ENCODE assay signal across 1 cellular context in genomic region chr13:44191504-44192171, GRCh38.
TF ChIP-seq lines count a peak whose summit lies in the region.

No MANE protein-coding gene starts in this region.

TF ChIP-seq in HepG2, 621 proteins besides CTCF, POLR2A, EP300 and RAD21 (continued from another document and continues in another):
- TF ChIP-seq PRDM15 (CRISPR knock-in tag; IDR thresholded peaks at IDR 0.05) (no peak), ZMYM4 (CRISPR knock-in tag; IDR thresholded peaks at IDR 0.05) (peak; percentile 54; the same call in 1 of the 2 replicates), YEATS2 (CRISPR knock-in tag; IDR thresholded peaks at IDR 0.05; ENCODE audit: borderline replicate concordance) (peak; percentile 76; the same call in 1 of the 2 replicates), ARID3A (IDR thresholded peaks at IDR 0.05; ENCODE audit: low read depth, low read length) (0 out of 2 replicates have a peak, but pooled peaks have one; percentile 20), HDAC1 (CRISPR knock-in tag; IDR thresholded peaks at IDR 0.05) (0 out of 2 replicates have a peak, but pooled peaks have one; percentile 20), SMC3 (IDR thresholded peaks at IDR 0.05; ENCODE audit: low read length) (peak; percentile 92), STAG1 (CRISPR knock-in tag; IDR thresholded peaks at IDR 0.05) (peak; percentile 69), HOXA3 (CRISPR knock-in tag; IDR thresholded peaks at IDR 0.05) (peak; percentile 64), NFYB (CRISPR knock-in tag; IDR thresholded peaks at IDR 0.05) (no peak), SNAPC2 (CRISPR knock-in tag; IDR thresholded peaks at IDR 0.05) (0 out of 2 replicates have a peak, but pooled peaks have one; percentile 28), NFAT5 (CRISPR knock-in tag; IDR thresholded peaks at IDR 0.05) (no peak), ZFP41 (CRISPR knock-in tag; IDR thresholded peaks at IDR 0.05; ENCODE audit: borderline replicate concordance) (no peak), ZBTB44 (CRISPR knock-in tag; IDR thresholded peaks at IDR 0.05) (no peak), GATAD2A (CRISPR knock-in tag; IDR thresholded peaks at IDR 0.05) (0 out of 2 replicates have a peak, but pooled peaks have one; percentile 24), ZNF260 (CRISPR knock-in tag; IDR thresholded peaks at IDR 0.05; ENCODE audit: borderline replicate concordance, low read depth) (no peak), ZFP91 (CRISPR knock-in tag; IDR thresholded peaks at IDR 0.05; ENCODE audit: borderline replicate concordance) (no peak), MAX (IDR thresholded peaks at IDR 0.05) (peak; percentile 26; the same call in 1 of the 2 replicates), HNF4A (CRISPR knock-in tag; IDR thresholded peaks at IDR 0.05) (0 out of 2 replicates have a peak, but pooled peaks have one; percentile 15), EHMT2 (IDR thresholded peaks at IDR 0.05; ENCODE audit: borderline replicate concordance, low read depth, low read length) (peak; percentile 55; the same call in 1 of the 2 replicates), CEBPG (CRISPR knock-in tag; IDR thresholded peaks at IDR 0.05) (peak; percentile 95), ZNF333 (CRISPR knock-in tag; IDR thresholded peaks at IDR 0.05; ENCODE audit: borderline replicate concordance) (no peak), MIXL1 (CRISPR knock-in tag; IDR thresholded peaks at IDR 0.05) (0 out of 2 replicates have a peak, but pooled peaks have one; percentile 56), FOXK1 (CRISPR knock-in tag; IDR thresholded peaks at IDR 0.05; ENCODE audit: borderline replicate concordance, low read depth) (peak; percentile 16; the same call in 1 of the 2 replicates), ZNF281 (CRISPR knock-in tag; IDR thresholded peaks at IDR 0.05; ENCODE audit: borderline replicate concordance) (no peak), ZSCAN5A (CRISPR knock-in tag; IDR thresholded peaks at IDR 0.05; ENCODE audit: borderline replicate concordance) (no peak), SPEN (CRISPR knock-in tag; IDR thresholded peaks at IDR 0.05; ENCODE audit: low read depth) (peak; percentile 52; the same call in 1 of the 2 replicates), SMARCE1 (IDR thresholded peaks at IDR 0.05; ENCODE audit: borderline replicate concordance) (no peak), HMGXB3 (CRISPR knock-in tag; IDR thresholded peaks at IDR 0.05; ENCODE audit: borderline replicate concordance) (0 out of 2 replicates have a peak, but pooled peaks have one; percentile 36), ZNF552 (CRISPR knock-in tag; IDR thresholded peaks at IDR 0.05; ENCODE audit: borderline replicate concordance) (no peak), IRF2 (CRISPR knock-in tag; IDR thresholded peaks at IDR 0.05) (0 out of 2 replicates have a peak, but pooled peaks have one; percentile 13), TARDBP (CRISPR knock-in tag; IDR thresholded peaks at IDR 0.05) (0 out of 2 replicates have a peak, but pooled peaks have one; percentile 24)
